ENCODE assay signal across 3 cellular contexts in the genomic region with DNA sequence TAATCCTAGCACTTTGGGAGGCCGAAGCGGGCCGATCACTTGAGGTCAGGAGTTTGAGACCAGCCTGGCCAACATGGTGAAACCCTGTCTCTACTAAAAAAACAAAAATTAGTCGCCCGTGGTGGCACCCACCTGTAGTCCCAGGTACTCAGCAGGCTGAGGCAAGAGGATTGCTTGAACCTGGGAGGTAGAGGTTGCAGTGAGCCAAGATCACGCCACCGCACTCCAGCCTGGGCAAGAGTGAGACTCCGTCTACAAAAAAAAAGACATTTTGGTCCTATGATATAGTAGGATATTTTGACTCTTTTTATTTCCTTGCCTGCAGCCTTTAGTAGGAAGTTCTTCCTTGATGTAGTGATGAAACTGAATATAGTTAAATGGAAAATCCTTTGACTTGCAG. TPM values are rescaled to one million over a fixed set of nuclear protein-coding genes. Genes with fewer than 3 reads are reported as not detected.
"Had no signal": no experiment of that assay in that cellular context is flagged by ENCODE, and none has a peak within 500 bp of the region (broad histone marks: within the 10 kb centered on the region; RNA-seq: fewer than 3 reads in every experiment).

No MANE protein-coding gene starts in this region.

RNA-seq across cellular contexts. Expression of a gene that starts 8.5 kb away (rescaled TPM):
- total RNA-seq: activated naive CD4-positive, alpha-beta T cell treated with anti-CD3 and anti-CD28 coated beads, Interleukin-2, amount 50 U/mL, for 72 hours; lower lobe of right lung; myocyte had no signal
